Comparison of ENCODE assay signal across 24 cellular contexts in the genomic region with DNA sequence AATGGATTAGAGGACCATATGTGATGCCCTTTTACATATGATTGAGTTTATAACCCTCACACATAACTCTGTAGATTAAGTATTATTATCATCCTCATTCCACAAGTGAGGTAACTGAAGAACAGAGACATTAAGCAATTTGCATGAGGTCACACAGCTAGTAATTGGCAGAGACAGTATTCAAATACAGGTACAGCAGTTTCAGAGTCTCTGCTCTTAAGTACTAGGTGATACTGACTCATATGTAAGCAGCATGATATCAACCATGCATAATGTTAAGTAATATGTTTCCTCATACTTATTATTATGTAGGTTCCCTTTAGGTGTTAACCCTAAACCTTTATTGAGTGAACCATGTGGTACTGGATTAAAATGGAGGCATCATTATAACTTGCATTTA.
"Had no signal": no experiment of that assay in that cellular context is flagged by ENCODE, and none has a peak within 500 bp of the region (broad histone marks: within the 10 kb centered on the region; RNA-seq: fewer than 3 reads in every experiment).

No MANE protein-coding gene starts in this region.

- DNase-seq: natural killer cell; occipital lobe; ovary; posterior cingulate gyrus; psoas muscle; right cardiac atrium; right lobe of liver; sigmoid colon; small intestine; stimulated activated CD4-positive, alpha-beta T cell treated with anti-CD3 and anti-CD28 coated beads, Interleukin-15, amount 100 ng/mL, for 24 hours; stimulated activated CD4-positive, alpha-beta T cell treated with anti-CD3 and anti-CD28 coated beads, Interleukin-2, amount 100 ng/mL, for 24 hours; stimulated activated CD4-positive, alpha-beta T cell treated with anti-CD3 and anti-CD28 coated beads, Interleukin-2, amount 100 ng/mL, for 48 hours; stimulated activated CD4-positive, alpha-beta T cell treated with anti-CD3 and anti-CD28 coated beads, Interleukin-4, amount 100 ng/mL, for 24 hours; stimulated activated naive B cell treated with anti-CD40 and anti-IgM and Interleukin-4, amounts not matched to agents 10 μg/mL and 1 μg/mL and 100 μg/mL, for 72 hours; stimulated activated naive CD4-positive, alpha-beta T cell treated with Interleukin-2 at 50 U/mL for 16 hours; stomach; thyroid gland; transverse colon; upper lobe of right lung; uterus had no signal

- FAIRE-seq: small intestine had no signal

- H3K9ac ChIP-seq: neural progenitor cell, parathyroid adenoma had no signal

- H3K79me2 ChIP-seq: parathyroid adenoma had no signal

- H3K27me3 ChIP-seq: neural progenitor cell, ovary, right lobe of liver, sigmoid colon, stomach, thyroid gland, transverse colon, upper lobe of right lung, uterus had no signal

- H3K4me2 ChIP-seq: neural progenitor cell had no signal

- H3K4me1 ChIP-seq: neural progenitor cell, parathyroid adenoma, psoas muscle, right lobe of liver, sigmoid colon, stomach, thyroid gland, transverse colon, upper lobe of right lung, uterus had no signal

- H2AFZ ChIP-seq: neural progenitor cell, parathyroid adenoma had no signal

- H3K36me3 ChIP-seq: neural progenitor cell, ovary, right lobe of liver, sigmoid colon, stomach, thoracic aorta, thyroid gland, transverse colon, upper lobe of right lung, uterus had no signal

- H3K27ac ChIP-seq: neural progenitor cell, ovary, parathyroid adenoma, psoas muscle, right lobe of liver, sigmoid colon, stomach, thoracic aorta, thyroid gland, transverse colon, upper lobe of right lung, uterus had no signal

- H3K9me3 ChIP-seq: ovary, psoas muscle, right lobe of liver, sigmoid colon, thoracic aorta, thyroid gland, transverse colon, upper lobe of right lung, uterus had no signal

- ATAC-seq: natural killer cell; psoas muscle; right cardiac atrium; right lobe of liver; stimulated activated effector memory CD8-positive, alpha-beta T cell treated with anti-CD3 and anti-CD28 coated beads, Interleukin-12 subunit alpha, Interleukin-12 subunit beta, amount 100 ng/mL, for 72 hours; stimulated activated naive B cell treated with anti-CD40 and anti-IgM and Interleukin-4, amounts not matched to agents 10 μg/mL and 1 μg/mL and 100 μg/mL, for 72 hours; upper lobe of right lung had no signal

- H3K4me3 ChIP-seq: neural progenitor cell, ovary, psoas muscle, right lobe of liver, sigmoid colon, stomach, thoracic aorta, thyroid gland, transverse colon, upper lobe of right lung, uterus had no signal
